ENCODE assay signal across 18 cellular contexts in the genomic region with DNA sequence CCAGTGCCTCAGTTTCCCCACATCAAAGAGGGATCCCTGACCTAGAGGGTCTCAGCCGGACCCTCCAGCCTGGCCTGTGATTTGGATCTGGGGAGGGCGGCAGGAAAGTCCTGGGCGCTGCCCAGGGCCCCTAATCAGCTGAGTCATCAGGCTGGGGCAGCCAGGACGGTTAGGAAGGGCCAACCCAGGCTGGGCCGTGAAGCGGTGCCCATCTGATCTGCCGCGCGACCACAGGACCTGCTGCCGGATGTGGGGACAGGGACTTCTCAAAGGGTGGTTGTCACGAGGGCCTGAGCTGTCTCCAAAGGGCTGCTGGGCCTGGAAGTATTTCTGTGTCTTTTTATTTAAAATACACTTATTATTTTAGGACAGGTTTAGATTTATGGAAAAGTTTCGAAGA. TPM values are rescaled to one million over a fixed set of nuclear protein-coding genes. Genes with fewer than 3 reads are reported as not detected.
DNase-seq lines count a peak whose midpoint lies in the region; ATAC-seq and TF ChIP-seq lines count a peak whose summit lies in the region.
"Had no signal": no experiment of that assay in that cellular context is flagged by ENCODE, and none has a peak within 500 bp of the region (broad histone marks: within the 10 kb centered on the region; RNA-seq: fewer than 3 reads in every experiment).

No MANE protein-coding gene starts in this region.

- DNase-seq in A172 (ENCODE audit: low spot score) (peak; percentile 86), HUDEP-2 (lab: John Stamatoyannopoulos, UW; ENCODE audit: unreplicated experiment in 76 of 76) (peak in 72 of 76 experiments; percentile 59 to 94 (median 85)), immature natural killer cell (peak; percentile 36 to 60 (median 45)), NCI-H2029 treated with DMSO at 0.1 percent for 48 hours (lab: John Stamatoyannopoulos, UW) (no peak), EL (no peak)
- DNase-seq: activated naive CD8-positive, alpha-beta T cell treated with anti-CD3 and anti-CD28 coated beads, Interleukin-2, amount 10 ng/mL, durations not matched to agents 7 days and 5 days; HFFc6; kidney; NCI-H1436 treated with DMSO at 0.1 percent for 48 hours; NCI-H524; RPMI8226; T-helper 9 cell; thyroid gland had no signal

- peak overlapping the region in 3 of 5 donors; percentile 22 to 33 (median 26) for H3K4me3 Mint-ChIP-seq in immature natural killer cell
- H3K4me3 Mint-ChIP-seq: activated naive CD8-positive, alpha-beta T cell treated with anti-CD3 and anti-CD28 coated beads, Interleukin-2, amount 10 ng/mL, durations not matched to agents 7 days and 5 days; HFFc6 had no signal

- ATAC-seq in SK-N-SH treated with all-trans-retinoic acid at 6 μM for 48 hours, result peak; percentile 41; the same call in 1 of the 3 replicates
- ATAC-seq in GM18868 (IDR thresholded peaks at IDR 0.05; ENCODE audit: unreplicated experiment), result no peak
- ATAC-seq in GM21390 (IDR thresholded peaks at IDR 0.05; ENCODE audit: unreplicated experiment), result no peak

- no peaks in the 10 kb centered on the region for H3K36me3 Mint-ChIP-seq in immature natural killer cell
- H3K36me3 Mint-ChIP-seq: activated naive CD8-positive, alpha-beta T cell treated with anti-CD3 and anti-CD28 coated beads, Interleukin-2, amount 10 ng/mL, durations not matched to agents 7 days and 5 days had no signal

- H3K9me3 Mint-ChIP-seq in immature natural killer cell, result no peaks in the 10 kb centered on the region
- H3K9me3 Mint-ChIP-seq: activated naive CD8-positive, alpha-beta T cell treated with anti-CD3 and anti-CD28 coated beads, Interleukin-2, amount 10 ng/mL, durations not matched to agents 7 days and 5 days; HFFc6 had no signal

- H3K27me3 Mint-ChIP-seq in immature natural killer cell (ENCODE audit: low read depth in 3 of 3), result peaks cover 4% of the 10 kb centered on the region in 3 donors

- peak overlapping the region in 3 of 6 donors; percentile 31 to 49 (median 34) for H3K27ac Mint-ChIP-seq in immature natural killer cell
- H3K27ac Mint-ChIP-seq: activated naive CD8-positive, alpha-beta T cell treated with anti-CD3 and anti-CD28 coated beads, Interleukin-2, amount 10 ng/mL, durations not matched to agents 7 days and 5 days; HFFc6 had no signal

- peaks cover 11 to 20% of the 10 kb centered on the region in 2 donors for H3K4me1 Mint-ChIP-seq in immature natural killer cell
- H3K4me1 Mint-ChIP-seq: activated naive CD8-positive, alpha-beta T cell treated with anti-CD3 and anti-CD28 coated beads, Interleukin-2, amount 10 ng/mL, durations not matched to agents 7 days and 5 days had no signal

TF ChIP-seq in SK-N-SH treated with all-trans-retinoic acid at 6 μM for 48 hours, 23 proteins besides CTCF, POLR2A, EP300 and RAD21:
- TF ChIP-seq PPARA (CRISPR knock-in tag; IDR thresholded peaks at IDR 0.05; ENCODE audit: borderline replicate concordance) (no peak), BACH2 (CRISPR knock-in tag; IDR thresholded peaks at IDR 0.05; ENCODE audit: borderline replicate concordance) (no peak), RARB (CRISPR knock-in tag; IDR thresholded peaks at IDR 0.05) (no peak), GLIS3 (CRISPR knock-in tag; IDR thresholded peaks at IDR 0.05) (no peak), ZNF8 (CRISPR knock-in tag; IDR thresholded peaks at IDR 0.05) (no peak), OSR1 (CRISPR knock-in tag; IDR thresholded peaks at IDR 0.05) (no peak)
- TF ChIP-seq, protein P1, sequence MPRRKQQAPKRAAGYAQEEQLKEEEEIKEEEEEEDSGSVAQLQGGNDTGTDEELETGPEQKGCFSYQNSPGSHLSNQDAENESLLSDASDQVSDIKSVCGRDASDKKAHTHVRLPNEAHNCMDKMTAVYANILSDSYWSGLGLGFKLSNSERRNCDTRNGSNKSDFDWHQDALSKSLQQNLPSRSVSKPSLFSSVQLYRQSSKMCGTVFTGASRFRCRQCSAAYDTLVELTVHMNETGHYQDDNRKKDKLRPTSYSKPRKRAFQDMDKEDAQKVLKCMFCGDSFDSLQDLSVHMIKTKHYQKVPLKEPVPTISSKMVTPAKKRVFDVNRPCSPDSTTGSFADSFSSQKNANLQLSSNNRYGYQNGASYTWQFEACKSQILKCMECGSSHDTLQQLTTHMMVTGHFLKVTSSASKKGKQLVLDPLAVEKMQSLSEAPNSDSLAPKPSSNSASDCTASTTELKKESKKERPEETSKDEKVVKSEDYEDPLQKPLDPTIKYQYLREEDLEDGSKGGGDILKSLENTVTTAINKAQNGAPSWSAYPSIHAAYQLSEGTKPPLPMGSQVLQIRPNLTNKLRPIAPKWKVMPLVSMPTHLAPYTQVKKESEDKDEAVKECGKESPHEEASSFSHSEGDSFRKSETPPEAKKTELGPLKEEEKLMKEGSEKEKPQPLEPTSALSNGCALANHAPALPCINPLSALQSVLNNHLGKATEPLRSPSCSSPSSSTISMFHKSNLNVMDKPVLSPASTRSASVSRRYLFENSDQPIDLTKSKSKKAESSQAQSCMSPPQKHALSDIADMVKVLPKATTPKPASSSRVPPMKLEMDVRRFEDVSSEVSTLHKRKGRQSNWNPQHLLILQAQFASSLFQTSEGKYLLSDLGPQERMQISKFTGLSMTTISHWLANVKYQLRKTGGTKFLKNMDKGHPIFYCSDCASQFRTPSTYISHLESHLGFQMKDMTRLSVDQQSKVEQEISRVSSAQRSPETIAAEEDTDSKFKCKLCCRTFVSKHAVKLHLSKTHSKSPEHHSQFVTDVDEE (CRISPR knock-in tag; IDR thresholded peaks at IDR 0.05), result no peak
- TF ChIP-seq, protein P2, sequence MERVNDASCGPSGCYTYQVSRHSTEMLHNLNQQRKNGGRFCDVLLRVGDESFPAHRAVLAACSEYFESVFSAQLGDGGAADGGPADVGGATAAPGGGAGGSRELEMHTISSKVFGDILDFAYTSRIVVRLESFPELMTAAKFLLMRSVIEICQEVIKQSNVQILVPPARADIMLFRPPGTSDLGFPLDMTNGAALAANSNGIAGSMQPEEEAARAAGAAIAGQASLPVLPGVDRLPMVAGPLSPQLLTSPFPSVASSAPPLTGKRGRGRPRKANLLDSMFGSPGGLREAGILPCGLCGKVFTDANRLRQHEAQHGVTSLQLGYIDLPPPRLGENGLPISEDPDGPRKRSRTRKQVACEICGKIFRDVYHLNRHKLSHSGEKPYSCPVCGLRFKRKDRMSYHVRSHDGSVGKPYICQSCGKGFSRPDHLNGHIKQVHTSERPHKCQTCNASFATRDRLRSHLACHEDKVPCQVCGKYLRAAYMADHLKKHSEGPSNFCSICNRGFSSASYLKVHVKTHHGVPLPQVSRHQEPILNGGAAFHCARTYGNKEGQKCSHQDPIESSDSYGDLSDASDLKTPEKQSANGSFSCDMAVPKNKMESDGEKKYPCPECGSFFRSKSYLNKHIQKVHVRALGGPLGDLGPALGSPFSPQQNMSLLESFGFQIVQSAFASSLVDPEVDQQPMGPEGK (CRISPR knock-in tag; IDR thresholded peaks at IDR 0.05; ENCODE audit: borderline replicate concordance), result no peak
- TF ChIP-seq, protein P3, sequence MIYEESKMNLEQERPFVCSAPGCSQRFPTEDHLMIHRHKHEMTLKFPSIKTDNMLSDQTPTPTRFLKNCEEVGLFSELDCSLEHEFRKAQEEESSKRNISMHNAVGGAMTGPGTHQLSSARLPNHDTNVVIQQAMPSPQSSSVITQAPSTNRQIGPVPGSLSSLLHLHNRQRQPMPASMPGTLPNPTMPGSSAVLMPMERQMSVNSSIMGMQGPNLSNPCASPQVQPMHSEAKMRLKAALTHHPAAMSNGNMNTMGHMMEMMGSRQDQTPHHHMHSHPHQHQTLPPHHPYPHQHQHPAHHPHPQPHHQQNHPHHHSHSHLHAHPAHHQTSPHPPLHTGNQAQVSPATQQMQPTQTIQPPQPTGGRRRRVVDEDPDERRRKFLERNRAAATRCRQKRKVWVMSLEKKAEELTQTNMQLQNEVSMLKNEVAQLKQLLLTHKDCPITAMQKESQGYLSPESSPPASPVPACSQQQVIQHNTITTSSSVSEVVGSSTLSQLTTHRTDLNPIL (CRISPR knock-in tag; IDR thresholded peaks at IDR 0.05; ENCODE audit: low read depth), result no peak
TF ChIP-seq in SK-N-SH treated with all-trans-retinoic acid at 6 μM for 48 hours: peak in this region for 0.

RNA-seq across cellular contexts. Expression of a gene that starts 4.4 kb away (rescaled TPM):
- 2.1 and 4.0 TPM in 2 replicates for total RNA-seq in A172 (2014; rRNA removed; shearing (Covaris generic))
- not detected for polyA plus RNA-seq in immature natural killer cell
- total RNA-seq: activated naive CD8-positive, alpha-beta T cell treated with anti-CD3 and anti-CD28 coated beads, Interleukin-2, amount 10 ng/mL, durations not matched to agents 7 days and 5 days; glomerular endothelial cell; HFFc6 had no signal

RNA-seq across cellular contexts. Expression of a gene that starts 11.0 kb away (rescaled TPM):
- not detected in 2 replicates for total RNA-seq in A172 (2014; rRNA removed; shearing (Covaris generic))
- polyA plus RNA-seq in immature natural killer cell, result not detected
- total RNA-seq: activated naive CD8-positive, alpha-beta T cell treated with anti-CD3 and anti-CD28 coated beads, Interleukin-2, amount 10 ng/mL, durations not matched to agents 7 days and 5 days; cardiac septum; glomerular endothelial cell; HFFc6 had no signal

RNA-seq across cellular contexts. Expression of a gene that starts 14.9 kb away (rescaled TPM):
- total RNA-seq in A172 (2014; rRNA removed; shearing (Covaris generic)), result 1.1 TPM in 1 of 2 replicates, not detected in the other
- polyA plus RNA-seq in immature natural killer cell, result not detected
- total RNA-seq: activated naive CD8-positive, alpha-beta T cell treated with anti-CD3 and anti-CD28 coated beads, Interleukin-2, amount 10 ng/mL, durations not matched to agents 7 days and 5 days; glomerular endothelial cell; HFFc6 had no signal

RNA-seq across cellular contexts. Expression of a gene that starts 19.8 kb away (rescaled TPM):
- total RNA-seq in A172 (2014; rRNA removed; shearing (Covaris generic)), result 2.9 and 4.3 TPM in 2 replicates
- polyA plus RNA-seq in immature natural killer cell, result not detected
- total RNA-seq: activated naive CD8-positive, alpha-beta T cell treated with anti-CD3 and anti-CD28 coated beads, Interleukin-2, amount 10 ng/mL, durations not matched to agents 7 days and 5 days; cardiac septum; glomerular endothelial cell; thyroid gland had no signal

Comparison
In these comparisons a context has a peak if more than half of its experiments do, and no peak if none do; other contexts are left out.
1. DNase-seq: peak in A172 (single experiment), HUDEP-2 (72 of 76) and immature natural killer cell (3 of 3); none in NCI-H2029 treated with DMSO at 0.1 percent for 48 hours (single experiment) and EL (single experiment).